8 cellular contexts compared by ENCODE assay signal in genomic region chr18:5073026-5073944, GRCh38.
DNase-seq lines count a peak whose midpoint lies in the region; ATAC-seq and TF ChIP-seq lines count a peak whose summit lies in the region.

No MANE protein-coding gene starts in this region.

- H3K4me3 ChIP-seq in endodermal cell (ENCODE audit: low read length) = no peak overlapping the region

- in situ Hi-C loops in KBM-7 (cut with MboI; ENCODE audit: low pct_unique_long_range_greater_than_20kb, low sequenced_read_pairs) = no loop called here

- TF ChIP-seq CTCF in endodermal cell (conservative IDR thresholded peaks at IDR 0.05) = peak; percentile 86
- peak; percentile 73 for TF ChIP-seq CTCF in nephron progenitor cell (IDR thresholded peaks at IDR 0.05)

- no peaks in the 10 kb centered on the region for H3K9me3 ChIP-seq in endodermal cell (ENCODE audit: control insufficient read depth, low read length)

- no peaks in the 10 kb centered on the region for H3K4me1 Mint-ChIP-seq in endodermal cell
- H3K4me1 Mint-ChIP-seq in nephron progenitor cell = no peaks in the 10 kb centered on the region

- H3K36me3 Mint-ChIP-seq in endodermal cell (ENCODE audit: low read depth) = no peaks in the 10 kb centered on the region
- H3K36me3 Mint-ChIP-seq in nephron progenitor cell (ENCODE audit: low read depth) = no peaks in the 10 kb centered on the region

- ATAC-seq in GM21367 (IDR thresholded peaks at IDR 0.05; ENCODE audit: unreplicated experiment) (peak; percentile 52), GM21825 (IDR thresholded peaks at IDR 0.05; ENCODE audit: unreplicated experiment) (no peak), GM18517 (IDR thresholded peaks at IDR 0.05; ENCODE audit: unreplicated experiment) (no peak)

- H3K27ac Mint-ChIP-seq in endodermal cell = no peak overlapping the region
- H3K27ac Mint-ChIP-seq in nephron progenitor cell = no peak overlapping the region

- H3K27ac ChIP-seq in endodermal cell (ENCODE audit: low read depth, low read length) = no peak overlapping the region

- no peaks in the 10 kb centered on the region for H3K36me3 ChIP-seq in endodermal cell (ENCODE audit: control insufficient read depth, insufficient read depth, low read length)

- no peaks in the 10 kb centered on the region for H3K27me3 ChIP-seq in endodermal cell (ENCODE audit: control insufficient read depth, insufficient read depth, low read length, poor library complexity, severe bottlenecking)

- no peak overlapping the region for H3K9ac ChIP-seq in endodermal cell (ENCODE audit: extremely low read depth, low read length, poor library complexity, severe bottlenecking)

- DNase-seq in ELF-1 (ENCODE audit: low read depth, low spot score) (peak; percentile 36), KBM-7 (peak; percentile 64), RPMI7951 (ENCODE audit: low read depth) (peak; percentile 14), endodermal cell (peak; percentile 76), nephron progenitor cell (peak; percentile 50)

- 45 to 54% methylated on average over 6 to 9 of the region's 9 CpGs for WGBS in endodermal cell (ENCODE audit: insufficient coverage in 1 of 2, insufficient read length in 1 of 2), 2 experiments

- H3K4me3 Mint-ChIP-seq in endodermal cell (no peak overlapping the region), nephron progenitor cell (no peak overlapping the region)

- H3K27me3 Mint-ChIP-seq in endodermal cell (ENCODE audit: insufficient read depth) (peaks cover 7% of the 10 kb centered on the region), nephron progenitor cell (ENCODE audit: low read depth, poor library complexity) (peaks cover 5% of the 10 kb centered on the region)

- H3K9me3 Mint-ChIP-seq in endodermal cell = no peaks in the 10 kb centered on the region
- no peaks in the 10 kb centered on the region for H3K9me3 Mint-ChIP-seq in nephron progenitor cell

- no peaks in the 10 kb centered on the region for H3K4me1 ChIP-seq in endodermal cell (ENCODE audit: control insufficient read depth, insufficient read depth, low read length)

Comparison
In these comparisons a context has a peak if more than half of its experiments do, and no peak if none do; other contexts are left out.
1. DNase-seq: peak in every context shown above with its lines; median percentile 76 in endodermal cell; 64 in KBM-7; 50 in nephron progenitor cell; 36 in ELF-1; 14 in RPMI7951.